Comparison of ENCODE assay signal across 8 cellular contexts in the genomic region with DNA sequence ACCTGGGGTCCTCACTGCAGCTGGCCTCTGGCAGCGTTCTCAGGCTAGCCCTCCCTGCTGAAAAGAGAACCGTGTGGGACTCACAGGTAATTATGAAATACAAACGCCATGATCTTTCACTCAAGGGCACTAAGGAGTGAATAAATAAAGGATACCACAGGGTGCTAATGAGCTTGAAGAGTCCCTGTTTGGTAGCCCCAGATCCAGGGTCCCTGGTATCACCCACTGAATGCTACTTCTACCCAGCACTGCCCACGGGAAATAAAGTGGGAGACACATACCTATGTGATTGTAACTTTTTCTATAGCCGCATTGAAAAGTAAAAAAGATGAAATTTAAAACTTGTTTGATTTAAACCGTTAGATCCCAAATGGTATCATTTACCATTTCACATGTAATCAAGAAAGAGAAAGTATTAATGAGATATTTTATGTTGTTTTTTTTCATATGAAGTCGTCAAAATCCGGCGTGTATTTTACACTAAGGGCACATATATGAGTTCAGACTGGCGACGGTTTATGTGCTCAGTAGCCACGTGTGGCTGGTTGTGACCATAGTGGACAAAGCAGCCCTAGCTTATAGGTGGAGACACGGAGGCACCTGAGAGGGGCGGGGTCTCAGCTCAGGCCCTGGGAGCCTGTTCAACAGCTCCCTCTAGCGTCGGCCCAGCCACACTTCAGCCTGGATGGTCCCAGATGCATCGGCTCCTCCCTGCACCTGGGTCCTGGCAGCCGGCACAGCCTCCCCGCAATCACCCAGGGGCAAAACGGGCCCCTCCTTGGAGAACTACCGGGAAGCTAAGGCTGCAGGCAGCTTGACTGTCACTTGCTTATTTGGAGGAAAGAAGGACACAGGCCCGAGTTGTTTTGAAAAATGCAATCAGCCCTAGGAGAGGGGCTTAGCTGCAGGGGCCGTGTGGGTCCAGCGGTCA. TPM values are rescaled to one million over a fixed set of nuclear protein-coding genes. Genes with fewer than 3 reads are reported as not detected.
DNase-seq lines count a peak whose midpoint lies in the region; ATAC-seq and TF ChIP-seq lines count a peak whose summit lies in the region.

No MANE protein-coding gene starts in this region.

- peak in 2 of 3 experiments; percentile 91 to 95 for TF ChIP-seq CTCF in esophagus muscularis mucosa (IDR thresholded peaks at IDR 0.05)
- peak; percentile 95 for TF ChIP-seq CTCF in natural killer cell (IDR thresholded peaks at IDR 0.05)

- no peaks in the 10 kb centered on the region for H3K27me3 Mint-ChIP-seq in natural killer cell (ENCODE audit: low read depth in 2 of 2)

- no peaks in the 10 kb centered on the region for H3K36me3 Mint-ChIP-seq in natural killer cell

- H3K27ac Mint-ChIP-seq in natural killer cell, result peak overlapping the region; percentile 90 to 91

- peak; percentile 52 for ATAC-seq in GM21529 (IDR thresholded peaks at IDR 0.05; ENCODE audit: unreplicated experiment)
- ATAC-seq in natural killer cell, result peak; percentile 76 to 91 (median 86)

- no peaks in the 10 kb centered on the region for H3K9me3 ChIP-seq in esophagus muscularis mucosa

- peak overlapping the region in 3 of 4 donors; percentile 70 to 72 (median 72) for H3K27ac ChIP-seq in esophagus muscularis mucosa (replicated peaks in 1 of 4)

- TF ChIP-seq POLR2A in esophagus muscularis mucosa (IDR thresholded peaks at IDR 0.05; ENCODE audit: low read depth), result no peak

- no peaks in the 10 kb centered on the region for H3K9me3 Mint-ChIP-seq in natural killer cell

- H3K36me3 ChIP-seq in esophagus muscularis mucosa, result no peaks in the 10 kb centered on the region

- peak overlapping the region; percentile 95 for H3K4me3 Mint-ChIP-seq in natural killer cell

- TF ChIP-seq EP300 in esophagus muscularis mucosa (IDR thresholded peaks at IDR 0.05), result no peak

- H3K4me1 Mint-ChIP-seq in natural killer cell, result peaks cover 35 to 37% of the 10 kb centered on the region in 2 donors

- intact Hi-C loops in esophagus muscularis mucosa (cut with DNase I), result loop anchor here (2.0 to 5.0 kb wide), 2 partner anchors 107 to 286 kb away; partner anchors contain the start of genes HPCAL1 and RRM2
- intact Hi-C loops in natural killer cell (cut with micrococcal nuclease), result loop anchor here (1.0 to 2.0 kb wide), 5 partner anchors 40 to 337 kb away; partner anchors contain the start of genes HPCAL1 and ODC1

- H3K4me1 ChIP-seq in esophagus muscularis mucosa, result peaks cover 57 to 62% (median 60%) of the 10 kb centered on the region in 4 donors

- no peak overlapping the region for H3K4me3 ChIP-seq in Jurkat, Clone E6-1 (ENCODE audit: low read length)
- H3K4me3 ChIP-seq in esophagus muscularis mucosa, result peak overlapping the region in 1 of 4 donors; percentile 7

- 32% methylated on average over 24 of the region's 24 CpGs for WGBS in esophagus muscularis mucosa

- DNase-seq in DMS114 treated with DMSO at 0.1 percent for 48 hours (lab: John Stamatoyannopoulos, UW; ENCODE audit: unreplicated experiment) (peak; percentile 45), OCI-M1 (lab: John Stamatoyannopoulos, UW) (peak; percentile 89), activated T-cell treated with anti-CD3 and anti-CD28 coated beads for 48 hours (ENCODE audit: low read depth) (peak; percentile 81), esophagus muscularis mucosa (ENCODE audit: extremely low spot score) (no peak), natural killer cell (peak; percentile 71)
- peak; percentile 69 for DNase-seq in Jurkat, Clone E6-1 (ENCODE audit: low read depth, low spot score)
- DNase-seq in stimulated activated naive CD4-positive, alpha-beta T cell treated with Interleukin-2 at 50 U/mL for 16 hours (lab: John Stamatoyannopoulos, UW), result peak; percentile 77

- H3K27me3 ChIP-seq in esophagus muscularis mucosa, result no peaks in the 10 kb centered on the region

RNA-seq across cellular contexts. Expression of gene ODC1, which starts 39.2 kb away (rescaled TPM):
- 187 TPM for polyA plus RNA-seq in Jurkat, Clone E6-1 (2012; ENCODE audit: insufficient read depth, insufficient read length)
- total RNA-seq in esophagus muscularis mucosa (100 to 1,000 TPM; 105 to 142 (median 121) TPM), natural killer cell (10 to 100 TPM; 38.7 to 85.4 (median 43.8) TPM)
